ENCODE assay signal across 8 cellular contexts in genomic region chr6:34249469-34250370, GRCh38. TPM values are rescaled to one million over a fixed set of nuclear protein-coding genes. Genes with fewer than 3 reads are reported as not detected.
A peak's percentile ranks its signal among the peaks of the same experiment; 100 is the strongest.
DNase-seq lines count a peak whose midpoint lies in the region; ATAC-seq and TF ChIP-seq lines count a peak whose summit lies in the region.

No MANE protein-coding gene starts in this region.

- no peaks in the 10 kb centered on the region for H3K36me3 Mint-ChIP-seq in type B pancreatic cell

- no peak for TF ChIP-seq POLR2A in lower leg skin (IDR thresholded peaks at IDR 0.05)

- H3K27ac Mint-ChIP-seq in type B pancreatic cell, result peak overlapping the region; percentile 79

- H3K27me3 Mint-ChIP-seq in type B pancreatic cell, result no peaks in the 10 kb centered on the region

- no peak for TF ChIP-seq CTCF in brain microvascular endothelial cell (IDR thresholded peaks at IDR 0.05; ENCODE audit: low read depth, low read length, missing control alignments)
- TF ChIP-seq CTCF in lower leg skin (IDR thresholded peaks at IDR 0.05), result no peak
- no peak for TF ChIP-seq CTCF in type B pancreatic cell (conservative IDR thresholded peaks at IDR 0.05)

- DNase-seq in brain microvascular endothelial cell, result no peak
- DNase-seq in lower leg skin (ENCODE audit: low spot score in 2 of 2), result no peak
- no peak for DNase-seq in type B pancreatic cell (ENCODE audit: extremely low spot score, unreplicated experiment)
- DNase-seq in amygdala (lab: John Stamatoyannopoulos, UW), result no peak
- DNase-seq in cortex of kidney (lab: John Stamatoyannopoulos, UW), result no peak

- no peaks in the 10 kb centered on the region for H3K9me3 Mint-ChIP-seq in type B pancreatic cell

- H3K4me1 Mint-ChIP-seq in type B pancreatic cell (ENCODE audit: unreplicated experiment), result peaks cover 12% of the 10 kb centered on the region

- H3K36me3 ChIP-seq in ACC112 (ENCODE audit: insufficient read depth, low read length) (no peaks in the 10 kb centered on the region), brain microvascular endothelial cell (replicated peaks) (peaks cover 4% of the 10 kb centered on the region)

- no peak overlapping the region for H3K27ac ChIP-seq in ACC112 (ENCODE audit: low read depth, low read length)
- H3K27ac ChIP-seq in brain microvascular endothelial cell, result peak overlapping the region; percentile 46

- H3K4me1 ChIP-seq in ACC112 (ENCODE audit: control insufficient read depth, insufficient read depth, low read length, unreplicated experiment), result peaks cover 29% of the 10 kb centered on the region

- peak overlapping the region; percentile 96 for H2AFZ ChIP-seq in ACC112 (ENCODE audit: low read length, unreplicated experiment)

- peak overlapping the region; percentile 93 for H3K4me3 Mint-ChIP-seq in type B pancreatic cell

- intact Hi-C loops in lower leg skin (cut with DNase I; ENCODE audit: low total_unique reads), result loop anchor here (10.0 kb wide), 1 partner anchor 165 kb away; no protein-coding TSS in a partner anchor

- in situ Hi-C loops in brain microvascular endothelial cell (cut with HindIII; ENCODE audit: low pct_ligation_motif_present, low sequenced_read_pairs), result no loop called here

- WGBS in lower leg skin, 2 donors, result 41 to 42% methylated on average over 19 to 20 of the region's 20 CpGs

- no peaks in the 10 kb centered on the region for H3K27me3 ChIP-seq in ACC112 (ENCODE audit: insufficient read depth, low read length)
- no peaks in the 10 kb centered on the region for H3K27me3 ChIP-seq in brain microvascular endothelial cell (replicated peaks)

- H3K4me3 ChIP-seq in ACC112 (ENCODE audit: low read depth, low read length), result peak overlapping the region; percentile 85
- peak overlapping the region; percentile 92 for H3K4me3 ChIP-seq in brain microvascular endothelial cell (ENCODE audit: low read depth, low read length)
- peak overlapping the region; percentile 49 for H3K4me3 ChIP-seq in lower leg skin (ENCODE audit: low read depth, poor library complexity, severe bottlenecking)

- peaks cover 12% of the 10 kb centered on the region for H3K79me2 ChIP-seq in ACC112 (ENCODE audit: control insufficient read depth, insufficient read depth, low read length, unreplicated experiment)

- ATAC-seq in GM19043 (IDR thresholded peaks at IDR 0.05; ENCODE audit: low read depth, unreplicated experiment) (peak; percentile 20), HG03439 (IDR thresholded peaks at IDR 0.05; ENCODE audit: unreplicated experiment) (peak; percentile 20)

RNA-seq across cellular contexts. Expression of gene SMIM29, which starts 0.9 kb away (rescaled TPM):
- 10 to 100 TPM; 34.3 to 92.2 (median 57.1) TPM for total RNA-seq in lower leg skin
- 16.0 and 20.8 TPM in 2 replicates for total RNA-seq in type B pancreatic cell (ENCODE audit: low replicate concordance)

RNA-seq across cellular contexts. Expression of gene HMGA1, which starts 13.0 kb away (rescaled TPM):
- total RNA-seq in lower leg skin, result 100 to 1,000 TPM; 134 to 188 (median 167) TPM
- 244 and 355 TPM in 2 replicates for total RNA-seq in type B pancreatic cell (ENCODE audit: low replicate concordance)
